ENCODE assay signal across 24 cellular contexts in genomic region chr10:50398823-50399222, GRCh38.
"Had no signal": no experiment of that assay in that cellular context is flagged by ENCODE, and none has a peak within 500 bp of the region (broad histone marks: within the 10 kb centered on the region; RNA-seq: fewer than 3 reads in every experiment).

No MANE protein-coding gene starts in this region.

- H2AFZ ChIP-seq: neural progenitor cell, parathyroid adenoma had no signal

- ATAC-seq: left colon; stimulated activated naive CD8-positive, alpha-beta T cell treated with anti-CD3 and anti-CD28 coated beads, Interleukin-15, amount 100 ng/mL, for 72 hours; upper lobe of right lung had no signal

- H3K27ac Mint-ChIP-seq: immature natural killer cell, memory B cell, nephron, neural progenitor cell, progenitor cell of endocrine pancreas had no signal

- H3K4me1 ChIP-seq: neural progenitor cell, uterus had no signal

- H3K27me3 ChIP-seq: neural progenitor cell, suprapubic skin, transverse colon, upper lobe of right lung, uterus had no signal

- H3K9me3 Mint-ChIP-seq: effector memory CD8-positive, alpha-beta T cell; immature natural killer cell; memory B cell; nephron; neural progenitor cell; stimulated activated naive CD8-positive, alpha-beta T cell treated with anti-CD3 and anti-CD28 coated beads, Interleukin-15, amount 100 ng/mL, for 72 hours had no signal

- DNase-seq: cortex of kidney; effector memory CD8-positive, alpha-beta T cell; hypothalamus; immature natural killer cell; islet precursor cell; kidney glomerular epithelial cell; left colon; stimulated activated CD4-positive, alpha-beta T cell treated with anti-CD3 and anti-CD28 coated beads, Interleukin-12 subunit alpha, Interleukin-12 subunit beta, amount 100 ng/mL, for 4 hours; stimulated activated CD4-positive, alpha-beta T cell treated with anti-CD3 and anti-CD28 coated beads, Interleukin-1b, Interleukin-23, amount 100 ng/mL, for 48 hours; stimulated activated CD4-positive, alpha-beta T cell treated with anti-CD3 and anti-CD28 coated beads, Interleukin-4, amount 100 ng/mL, for 1 hour; stimulated activated CD8-positive, alpha-beta memory T cell treated with anti-CD3 and anti-CD28 coated beads, Interleukin-4, amount 100 ng/mL, for 48 hours; stimulated activated naive CD4-positive, alpha-beta T cell; stimulated activated naive CD8-positive, alpha-beta T cell treated with anti-CD3 and anti-CD28 coated beads, Interleukin-15, amount 100 ng/mL, for 72 hours; transverse colon; upper lobe of right lung; uterus had no signal

- H3K9me3 ChIP-seq: suprapubic skin, transverse colon, upper lobe of right lung, uterus had no signal

- H3K27me3 Mint-ChIP-seq: effector memory CD8-positive, alpha-beta T cell; memory B cell; progenitor cell of endocrine pancreas; stimulated activated naive CD8-positive, alpha-beta T cell treated with anti-CD3 and anti-CD28 coated beads, Interleukin-15, amount 100 ng/mL, for 72 hours had no signal

- H3K36me3 Mint-ChIP-seq: neural progenitor cell had no signal

- H3K4me3 Mint-ChIP-seq: immature natural killer cell; memory B cell; nephron; neural progenitor cell; stimulated activated naive CD8-positive, alpha-beta T cell treated with anti-CD3 and anti-CD28 coated beads, Interleukin-15, amount 100 ng/mL, for 72 hours had no signal

- H3K36me3 ChIP-seq: neural progenitor cell, suprapubic skin, transverse colon, upper lobe of right lung, uterus had no signal

- H3K4me1 Mint-ChIP-seq: neural progenitor cell had no signal

- H3K27ac ChIP-seq: neural progenitor cell, parathyroid adenoma, suprapubic skin, transverse colon, upper lobe of right lung, uterus had no signal

- H3K4me3 ChIP-seq: lung, neural progenitor cell, smooth muscle cell, suprapubic skin, transverse colon, upper lobe of right lung, uterus had no signal
